11 cellular contexts compared by ENCODE assay signal in genomic region chr19:48509467-48510194, GRCh38. TPM values are rescaled to one million over a fixed set of nuclear protein-coding genes. Genes with fewer than 3 reads are reported as not detected.
DNase-seq lines count a peak whose midpoint lies in the region; ATAC-seq and TF ChIP-seq lines count a peak whose summit lies in the region.
"Had no signal": no experiment of that assay in that cellular context is flagged by ENCODE, and none has a peak within 500 bp of the region (broad histone marks: within the 10 kb centered on the region; RNA-seq: fewer than 3 reads in every experiment).

No MANE protein-coding gene starts in this region.

- no peaks in the 10 kb centered on the region for H3K27me3 Mint-ChIP-seq in activated naive CD4-positive, alpha-beta T cell treated with anti-CD3 and anti-CD28 coated beads, Interleukin-2, amount 50 U/mL, for 24 hours
- peaks cover 4% of the 10 kb centered on the region for H3K27me3 Mint-ChIP-seq in glutamatergic neuron (ENCODE audit: unreplicated experiment)

- H3K4me3 ChIP-seq in psoas muscle: no peak overlapping the region
- H3K4me3 ChIP-seq: hepatocyte, vagina had no signal

- H3K36me3 ChIP-seq in psoas muscle (ENCODE audit: insufficient read depth in 1 of 2, low read depth in 1 of 2): no peaks in the 10 kb centered on the region
- H3K36me3 ChIP-seq: vagina had no signal

- H3K4me3 Mint-ChIP-seq in activated naive CD4-positive, alpha-beta T cell treated with anti-CD3 and anti-CD28 coated beads, Interleukin-2, amount 50 U/mL, for 24 hours: no peak overlapping the region
- peak overlapping the region; percentile 95 for H3K4me3 Mint-ChIP-seq in glutamatergic neuron (ENCODE audit: unreplicated experiment)
- no peak overlapping the region for H3K4me3 Mint-ChIP-seq in stimulated activated effector memory CD8-positive, alpha-beta T cell treated with anti-CD3 and anti-CD28 coated beads, Interleukin-12 subunit alpha, Interleukin-12 subunit beta, amount 100 ng/mL, for 72 hours
- H3K4me3 Mint-ChIP-seq: memory B cell had no signal

- no peak overlapping the region for H3K27ac ChIP-seq in psoas muscle
- H3K27ac ChIP-seq: hepatocyte, vagina had no signal

- TF ChIP-seq CTCF in glutamatergic neuron (IDR thresholded peaks at IDR 0.05; ENCODE audit: partially characterized antibody, unreplicated experiment) (no peak), psoas muscle (IDR thresholded peaks at IDR 0.05) (no peak)

- peaks cover 0 to 28% (median 4%) of the 10 kb centered on the region in 3 donors for H3K27me3 ChIP-seq in psoas muscle (ENCODE audit: insufficient read depth in 3 of 3, low read length in 2 of 3)

- no peak for DNase-seq in activated naive CD4-positive, alpha-beta T cell treated with anti-CD3 and anti-CD28 coated beads, Interleukin-2, amount 50 U/mL, for 16 hours
- DNase-seq in NCI-H82 (lab: John Stamatoyannopoulos, UW): peak; percentile 73
- no peak for DNase-seq in glutamatergic neuron
- DNase-seq in stimulated activated effector memory CD8-positive, alpha-beta T cell treated with anti-CD3 and anti-CD28 coated beads, Interleukin-12 subunit alpha, Interleukin-12 subunit beta, amount 100 ng/mL, for 72 hours (ENCODE audit: low spot score in 2 of 2): no peak
- DNase-seq in psoas muscle: no peak
- DNase-seq in SW 1271 (lab: John Stamatoyannopoulos, UW): no peak

- WGBS in psoas muscle, 3 donors: 75 to 79% (median 78%) methylated on average over 12 of the region's 12 CpGs

- no peaks in the 10 kb centered on the region for H3K4me1 ChIP-seq in psoas muscle

- H3K4me1 Mint-ChIP-seq in activated naive CD4-positive, alpha-beta T cell treated with anti-CD3 and anti-CD28 coated beads, Interleukin-2, amount 50 U/mL, for 24 hours: peaks cover 13% of the 10 kb centered on the region
- peaks cover 7% of the 10 kb centered on the region for H3K4me1 Mint-ChIP-seq in glutamatergic neuron (ENCODE audit: low read depth, unreplicated experiment)
- H3K4me1 Mint-ChIP-seq in stimulated activated effector memory CD8-positive, alpha-beta T cell treated with anti-CD3 and anti-CD28 coated beads, Interleukin-12 subunit alpha, Interleukin-12 subunit beta, amount 100 ng/mL, for 72 hours: peaks cover 21% of the 10 kb centered on the region

- ATAC-seq in stimulated activated effector memory CD8-positive, alpha-beta T cell treated with anti-CD3 and anti-CD28 coated beads, Interleukin-12 subunit alpha, Interleukin-12 subunit beta, amount 100 ng/mL, for 72 hours: no peak
- ATAC-seq in psoas muscle (no peak), GM21381 (IDR thresholded peaks at IDR 0.05; ENCODE audit: unreplicated experiment) (no peak)

- peak overlapping the region; percentile 17 for H3K27ac Mint-ChIP-seq in activated naive CD4-positive, alpha-beta T cell treated with anti-CD3 and anti-CD28 coated beads, Interleukin-2, amount 50 U/mL, for 24 hours
- H3K27ac Mint-ChIP-seq in glutamatergic neuron (ENCODE audit: unreplicated experiment): no peak overlapping the region
- peak overlapping the region; percentile 35 for H3K27ac Mint-ChIP-seq in stimulated activated effector memory CD8-positive, alpha-beta T cell treated with anti-CD3 and anti-CD28 coated beads, Interleukin-12 subunit alpha, Interleukin-12 subunit beta, amount 100 ng/mL, for 72 hours
- H3K27ac Mint-ChIP-seq: memory B cell had no signal

- intact Hi-C loops in psoas muscle (cut with DNase I): loop anchor here (5.0 kb wide), 2 partner anchors 58 to 73 kb away; no protein-coding TSS in a partner anchor

- H3K9me3 ChIP-seq in psoas muscle: no peaks in the 10 kb centered on the region
- H3K9me3 ChIP-seq: vagina had no signal

- H3K36me3 Mint-ChIP-seq in activated naive CD4-positive, alpha-beta T cell treated with anti-CD3 and anti-CD28 coated beads, Interleukin-2, amount 50 U/mL, for 24 hours: no peaks in the 10 kb centered on the region
- H3K36me3 Mint-ChIP-seq in glutamatergic neuron (ENCODE audit: unreplicated experiment): no peaks in the 10 kb centered on the region
- no peaks in the 10 kb centered on the region for H3K36me3 Mint-ChIP-seq in stimulated activated effector memory CD8-positive, alpha-beta T cell treated with anti-CD3 and anti-CD28 coated beads, Interleukin-12 subunit alpha, Interleukin-12 subunit beta, amount 100 ng/mL, for 72 hours
- H3K36me3 Mint-ChIP-seq: memory B cell had no signal

- H3K9me3 Mint-ChIP-seq in activated naive CD4-positive, alpha-beta T cell treated with anti-CD3 and anti-CD28 coated beads, Interleukin-2, amount 50 U/mL, for 24 hours: no peaks in the 10 kb centered on the region
- H3K9me3 Mint-ChIP-seq in glutamatergic neuron (ENCODE audit: unreplicated experiment): peaks cover 4% of the 10 kb centered on the region
- no peaks in the 10 kb centered on the region for H3K9me3 Mint-ChIP-seq in stimulated activated effector memory CD8-positive, alpha-beta T cell treated with anti-CD3 and anti-CD28 coated beads, Interleukin-12 subunit alpha, Interleukin-12 subunit beta, amount 100 ng/mL, for 72 hours
- H3K9me3 Mint-ChIP-seq: memory B cell had no signal

RNA-seq across cellular contexts. Expression of gene LMTK3, which starts 2.0 kb away (rescaled TPM):
- 36.3 TPM for total RNA-seq in glutamatergic neuron (ENCODE audit: unreplicated experiment)
- total RNA-seq in psoas muscle: under 1 TPM in 2 of 4 donors, not detected in 2; 0.06 to 0.14 TPM
- under 1 TPM; 0.03 to 0.06 (median 0.05) TPM for polyA plus RNA-seq in psoas muscle

RNA-seq across cellular contexts. Expression of gene CYTH2, which starts 40.5 kb away (rescaled TPM):
- total RNA-seq in glutamatergic neuron (ENCODE audit: unreplicated experiment) (233 TPM), psoas muscle (10 to 100 TPM; 21.8 to 45.2 (median 29.4) TPM)
- 10 to 100 TPM; 36.6 to 41.0 (median 39.5) TPM for polyA plus RNA-seq in psoas muscle

RNA-seq across cellular contexts. Expression of gene SULT2B1, which starts 42.3 kb away (rescaled TPM):
- not detected for total RNA-seq in glutamatergic neuron (ENCODE audit: unreplicated experiment)
- not detected for total RNA-seq in psoas muscle
- under 1 TPM in 2 of 3 donors, not detected in 1; 0.06 to 0.23 TPM for polyA plus RNA-seq in psoas muscle
- total RNA-seq: hepatocyte had no signal

RNA-seq across cellular contexts. Expression of gene KCNJ14, which starts 54.3 kb away (rescaled TPM):
- total RNA-seq in glutamatergic neuron (ENCODE audit: unreplicated experiment) (1.0 TPM), psoas muscle (1 to 10 TPM in 3 of 4 donors, under 1 TPM in 1; 0.65 to 2.6 (median 1.3) TPM)
- 1 to 10 TPM in 1 of 3 donors, under 1 TPM in 2; 0.28 to 1.6 (median 0.58) TPM for polyA plus RNA-seq in psoas muscle

Comparison
In these comparisons a context has a peak if more than half of its experiments do, and no peak if none do; other contexts are left out.
1. RNA of gene LMTK3, which starts 2.0 kb away (total RNA-seq): 36.3 TPM in glutamatergic neuron (single experiment); 0.06 to 0.14 TPM in psoas muscle; every median in the first group is over 10 times any median in the second.